ENCODE assay signal across 27 cellular contexts in genomic region chr4:150357829-150358228, GRCh38.
"Had no signal": no experiment of that assay in that cellular context is flagged by ENCODE, and none has a peak within 500 bp of the region (broad histone marks: within the 10 kb centered on the region; RNA-seq: fewer than 3 reads in every experiment).

No MANE protein-coding gene starts in this region.

- H3K36me3 Mint-ChIP-seq: natural killer cell; neural progenitor cell; stimulated activated effector memory CD8-positive, alpha-beta T cell treated with anti-CD3 and anti-CD28 coated beads, Interleukin-12 subunit alpha, Interleukin-12 subunit beta, amount 100 ng/mL, for 72 hours had no signal

- H3K27ac Mint-ChIP-seq: natural killer cell; neural progenitor cell; progenitor cell of endocrine pancreas; stimulated activated effector memory CD8-positive, alpha-beta T cell treated with anti-CD3 and anti-CD28 coated beads, Interleukin-12 subunit alpha, Interleukin-12 subunit beta, amount 100 ng/mL, for 72 hours; stimulated activated naive B cell treated with anti-CD40 and anti-IgM and Interleukin-4, amounts not matched to agents 10 μg/mL and 1 μg/mL and 100 μg/mL, for 72 hours; stimulated activated naive CD8-positive, alpha-beta T cell treated with anti-CD3 and anti-CD28 coated beads, Interleukin-15, Interleukin-2, amounts not matched to agents 100 ng/mL and 50 ng/mL, for 24 hours had no signal

- ATAC-seq: natural killer cell; psoas muscle; right cardiac atrium; right lobe of liver; stimulated activated effector memory CD8-positive, alpha-beta T cell treated with anti-CD3 and anti-CD28 coated beads, Interleukin-12 subunit alpha, Interleukin-12 subunit beta, amount 100 ng/mL, for 72 hours; stimulated activated naive B cell treated with anti-CD40 and anti-IgM and Interleukin-4, amounts not matched to agents 10 μg/mL and 1 μg/mL and 100 μg/mL, for 72 hours; upper lobe of right lung had no signal

- H3K27me3 ChIP-seq: neural progenitor cell, ovary, right lobe of liver, sigmoid colon, stomach, thyroid gland, tibial nerve, upper lobe of right lung, uterus had no signal

- H3K9me3 ChIP-seq: ovary, psoas muscle, right lobe of liver, sigmoid colon, stomach, thoracic aorta, thyroid gland, tibial nerve, upper lobe of right lung, uterus had no signal

- H3K4me3 Mint-ChIP-seq: natural killer cell; nephron; neural progenitor cell; stimulated activated effector memory CD8-positive, alpha-beta T cell treated with anti-CD3 and anti-CD28 coated beads, Interleukin-12 subunit alpha, Interleukin-12 subunit beta, amount 100 ng/mL, for 72 hours; stimulated activated naive B cell treated with anti-CD40 and anti-IgM and Interleukin-4, amounts not matched to agents 10 μg/mL and 1 μg/mL and 100 μg/mL, for 72 hours; stimulated activated naive CD8-positive, alpha-beta T cell treated with anti-CD3 and anti-CD28 coated beads, Interleukin-15, Interleukin-2, amounts not matched to agents 100 ng/mL and 50 ng/mL, for 24 hours had no signal

- DNase-seq: natural killer cell; occipital lobe; ovary; posterior cingulate gyrus; psoas muscle; right cardiac atrium; right lobe of liver; sigmoid colon; small intestine; stimulated activated CD4-positive, alpha-beta T cell treated with anti-CD3 and anti-CD28 coated beads, Interleukin-15, amount 100 ng/mL, for 24 hours; stimulated activated CD4-positive, alpha-beta T cell treated with anti-CD3 and anti-CD28 coated beads, Interleukin-2, amount 100 ng/mL, for 24 hours; stimulated activated CD4-positive, alpha-beta T cell treated with anti-CD3 and anti-CD28 coated beads, Interleukin-2, amount 100 ng/mL, for 48 hours; stimulated activated CD4-positive, alpha-beta T cell treated with anti-CD3 and anti-CD28 coated beads, Interleukin-4, amount 100 ng/mL, for 24 hours; stimulated activated naive B cell treated with anti-CD40 and anti-IgM and Interleukin-4, amounts not matched to agents 10 μg/mL and 1 μg/mL and 100 μg/mL, for 72 hours; stimulated activated naive CD4-positive, alpha-beta T cell treated with Interleukin-2 at 50 U/mL for 16 hours; stomach; thyroid gland; upper lobe of right lung; uterus had no signal

- H3K4me1 ChIP-seq: parathyroid adenoma, psoas muscle, thyroid gland, tibial nerve, upper lobe of right lung, uterus had no signal

- H3K9me3 Mint-ChIP-seq: natural killer cell; nephron; neural progenitor cell; stimulated activated effector memory CD8-positive, alpha-beta T cell treated with anti-CD3 and anti-CD28 coated beads, Interleukin-12 subunit alpha, Interleukin-12 subunit beta, amount 100 ng/mL, for 72 hours; stimulated activated naive B cell treated with anti-CD40 and anti-IgM and Interleukin-4, amounts not matched to agents 10 μg/mL and 1 μg/mL and 100 μg/mL, for 72 hours; stimulated activated naive CD8-positive, alpha-beta T cell treated with anti-CD3 and anti-CD28 coated beads, Interleukin-15, Interleukin-2, amounts not matched to agents 100 ng/mL and 50 ng/mL, for 24 hours had no signal

- H3K27me3 Mint-ChIP-seq: progenitor cell of endocrine pancreas; stimulated activated naive B cell treated with anti-CD40 and anti-IgM and Interleukin-4, amounts not matched to agents 10 μg/mL and 1 μg/mL and 100 μg/mL, for 72 hours; stimulated activated naive CD8-positive, alpha-beta T cell treated with anti-CD3 and anti-CD28 coated beads, Interleukin-15, Interleukin-2, amounts not matched to agents 100 ng/mL and 50 ng/mL, for 24 hours had no signal

- H3K27ac ChIP-seq: neural progenitor cell, ovary, parathyroid adenoma, psoas muscle, right lobe of liver, stomach, thoracic aorta, thyroid gland, tibial nerve, upper lobe of right lung, uterus had no signal

- H3K36me3 ChIP-seq: neural progenitor cell, ovary, right lobe of liver, sigmoid colon, stomach, thoracic aorta, thyroid gland, upper lobe of right lung, uterus had no signal

- H3K4me3 ChIP-seq: neural progenitor cell, ovary, psoas muscle, right lobe of liver, sigmoid colon, stomach, thoracic aorta, thyroid gland, tibial nerve, upper lobe of right lung, uterus had no signal
